In genomic region chr4:105765690-105766407, GRCh38 we compare ENCODE assay signal across 12 cellular contexts. TPM values are rescaled to one million over a fixed set of nuclear protein-coding genes. Genes with fewer than 3 reads are reported as not detected.
DNase-seq lines count a peak whose midpoint lies in the region; ATAC-seq, FAIRE-seq and TF ChIP-seq lines count a peak whose summit lies in the region.
"Had no signal": no experiment of that assay in that cellular context is flagged by ENCODE, and none has a peak within 500 bp of the region (broad histone marks: within the 10 kb centered on the region; RNA-seq: fewer than 3 reads in every experiment).

No MANE protein-coding gene starts in this region.

- DNase-seq in MCF 10A (ENCODE audit: unreplicated experiment) (peak; percentile 90), breast epithelium (ENCODE audit: low spot score in 2 of 2) (no peak), SW480 (ENCODE audit: low spot score) (peak; percentile 72), glomerular endothelial cell (ENCODE audit: extremely low read depth, low read depth, low spot score) (peak; percentile 74), urothelium cell line (ENCODE audit: low spot score) (peak; percentile 68), aorta (no peak), NCI-H2029 (lab: John Stamatoyannopoulos, UW) (no peak), occipital lobe (lab: John Stamatoyannopoulos, UW) (no peak)
- DNase-seq: head of caudate nucleus; stimulated activated naive B cell treated with anti-CD40 and anti-IgM and Interleukin-4, amounts not matched to agents 10 μg/mL and 1 μg/mL and 100 μg/mL, for 72 hours had no signal

- WGBS in aorta, 2 donors = 90 to 92% methylated on average over 6 of the region's 6 CpGs

- H3K36me3 ChIP-seq in breast epithelium (no peaks in the 10 kb centered on the region), aorta (ENCODE audit: control insufficient read depth in 1 of 2, insufficient read depth in 2 of 2, low read length in 1 of 2) (no peaks in the 10 kb centered on the region)
- H3K36me3 ChIP-seq: prostate gland had no signal

- CTCF ChIA-PET in MCF 10A (lab: Yijun Ruan, JAX) = no interaction called here

- H3K4me3 ChIP-seq in breast epithelium (no peak overlapping the region), aorta (ENCODE audit: low read length in 2 of 2) (no peak overlapping the region)
- H3K4me3 ChIP-seq: BLaER1, prostate gland had no signal

- H3K4me1 Mint-ChIP-seq in MCF 10A (ENCODE audit: insufficient read depth, unreplicated experiment) = peaks cover 15% of the 10 kb centered on the region
- H3K4me1 Mint-ChIP-seq: stimulated activated naive B cell treated with anti-CD40 and anti-IgM and Interleukin-4, amounts not matched to agents 10 μg/mL and 1 μg/mL and 100 μg/mL, for 72 hours had no signal

- no peaks in the 10 kb centered on the region for H3K9me3 Mint-ChIP-seq in MCF 10A (ENCODE audit: unreplicated experiment)

- no peaks in the 10 kb centered on the region for H3K9me3 ChIP-seq in breast epithelium
- H3K9me3 ChIP-seq in aorta (ENCODE audit: control insufficient read depth, low read length) = no peaks in the 10 kb centered on the region
- H3K9me3 ChIP-seq: prostate gland had no signal

- no peak for ATAC-seq in aorta (ENCODE audit: low FRiP score)
- ATAC-seq: stimulated activated naive B cell treated with anti-CD40 and anti-IgM and Interleukin-4, amounts not matched to agents 10 μg/mL and 1 μg/mL and 100 μg/mL, for 72 hours had no signal

- no peak for FAIRE-seq in urothelium cell line (lab: Jason Lieb, UNC)

- no peaks in the 10 kb centered on the region for H3K27me3 Mint-ChIP-seq in MCF 10A (ENCODE audit: insufficient read depth, unreplicated experiment)
- H3K27me3 Mint-ChIP-seq: stimulated activated naive B cell treated with anti-CD40 and anti-IgM and Interleukin-4, amounts not matched to agents 10 μg/mL and 1 μg/mL and 100 μg/mL, for 72 hours had no signal

- H3K4me3 Mint-ChIP-seq in MCF 10A (ENCODE audit: unreplicated experiment) = no peak overlapping the region
- H3K4me3 Mint-ChIP-seq: stimulated activated naive B cell treated with anti-CD40 and anti-IgM and Interleukin-4, amounts not matched to agents 10 μg/mL and 1 μg/mL and 100 μg/mL, for 72 hours had no signal

- peaks cover under 1% of the 10 kb centered on the region for H3K36me3 Mint-ChIP-seq in MCF 10A (ENCODE audit: insufficient read depth, unreplicated experiment)

- H3K27ac Mint-ChIP-seq in MCF 10A (ENCODE audit: low read depth, unreplicated experiment) = peak overlapping the region; percentile 76
- H3K27ac Mint-ChIP-seq: stimulated activated naive B cell treated with anti-CD40 and anti-IgM and Interleukin-4, amounts not matched to agents 10 μg/mL and 1 μg/mL and 100 μg/mL, for 72 hours had no signal

- no peak for TF ChIP-seq CTCF in MCF 10A (IDR thresholded peaks at IDR 0.05; ENCODE audit: unreplicated experiment)
- TF ChIP-seq CTCF in breast epithelium (IDR thresholded peaks at IDR 0.05) = no peak

- H3K4me1 ChIP-seq in breast epithelium (no peaks in the 10 kb centered on the region), aorta (ENCODE audit: control insufficient read depth in 1 of 2, insufficient read depth in 2 of 2, low read length in 2 of 2) (no peaks in the 10 kb centered on the region)
- H3K4me1 ChIP-seq: BLaER1, prostate gland had no signal

- no peak for TF ChIP-seq POLR2A in breast epithelium (IDR thresholded peaks at IDR 0.05)

- H3K27me3 ChIP-seq in breast epithelium = no peaks in the 10 kb centered on the region
- H3K27me3 ChIP-seq in aorta (ENCODE audit: control insufficient read depth in 1 of 2, insufficient read depth in 2 of 2, low read length in 1 of 2) = no peaks in the 10 kb centered on the region
- H3K27me3 ChIP-seq: BLaER1 had no signal

- H3K27ac ChIP-seq in breast epithelium = no peak overlapping the region
- no peak overlapping the region for H3K27ac ChIP-seq in aorta (ENCODE audit: low read depth in 1 of 2, low read length in 2 of 2)
- H3K27ac ChIP-seq: BLaER1, prostate gland had no signal

- POLR2A ChIA-PET in MCF 10A (lab: Yijun Ruan, JAX) = no interaction called here

- TSS peak; percentile 53 for BruUV-seq in MCF 10A (replicated peaks; lab: Mats Ljungman, UMichigan)

- intact Hi-C loops in MCF 10A (cut with micrococcal nuclease) (no loop called here), breast epithelium (cut with DNase I; ENCODE audit: low total_unique reads) (no loop called here), aorta (cut with DNase I) (no loop called here)

RNA-seq across cellular contexts. Expression of gene GSTCD, which starts 57.3 kb away (rescaled TPM):
- total RNA-seq in MCF 10A (2022) (16.3 and 19.2 TPM in 2 replicates), breast epithelium (10 to 100 TPM in 2 of 3 donors, 1 to 10 TPM in 1; 9.0 to 23.3 (median 18.7) TPM), glomerular endothelial cell (8.7 and 10.2 TPM in 2 replicates), aorta (1 to 10 TPM; 8.2 to 8.4 TPM), occipital lobe (29.5 TPM)
- polyA plus RNA-seq in aorta = 1 to 10 TPM; 1.8 to 4.2 TPM

RNA-seq across cellular contexts. Expression of gene INTS12, which starts 57.4 kb away (rescaled TPM):
- total RNA-seq in MCF 10A (2022) = 34.5 and 40.0 TPM in 2 replicates
- 10 to 100 TPM; 20.6 to 30.0 (median 29.5) TPM for total RNA-seq in breast epithelium
- total RNA-seq in glomerular endothelial cell = 24.7 and 31.3 TPM in 2 replicates
- total RNA-seq in aorta = 10 to 100 TPM; 19.2 to 21.4 TPM
- polyA plus RNA-seq in aorta = 10 to 100 TPM; 12.4 to 21.0 TPM
- 26.5 TPM for total RNA-seq in occipital lobe

Comparison
In these comparisons a context has a peak if more than half of its experiments do, and no peak if none do; other contexts are left out.
1. DNase-seq: peak in MCF 10A (single experiment), SW480 (single experiment), glomerular endothelial cell (single experiment) and urothelium cell line (single experiment); none in breast epithelium (0 of 2), aorta (0 of 2), NCI-H2029 (single experiment) and occipital lobe (single experiment).